Comparison of ENCODE assay signal across 19 cellular contexts in the genomic region with DNA sequence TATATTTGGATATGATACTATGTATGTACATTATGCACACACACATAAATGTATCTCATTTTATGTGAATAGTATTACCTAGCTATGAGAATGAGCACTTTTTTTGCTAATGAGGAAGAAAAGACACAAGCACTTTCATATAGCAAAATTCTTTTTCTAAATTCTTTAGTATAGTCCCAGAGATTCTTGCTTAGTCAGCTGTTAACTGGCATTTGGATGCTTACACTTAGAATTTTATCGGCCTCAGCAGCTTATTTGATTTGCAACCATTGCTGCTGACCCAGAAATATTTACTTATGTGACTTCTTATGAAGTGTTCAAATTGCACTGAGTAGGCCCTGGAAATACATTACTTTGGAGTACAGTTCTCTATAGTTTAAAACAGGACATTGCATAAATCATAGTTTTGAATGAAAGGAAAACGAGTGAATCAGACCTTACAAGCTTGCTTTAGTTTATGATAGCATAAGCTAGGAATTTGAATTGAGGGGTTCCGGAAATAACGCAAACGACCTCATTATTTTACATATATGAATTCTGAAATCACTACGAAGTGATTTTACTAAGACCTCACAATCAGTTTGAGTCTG.
"Had no signal": no experiment of that assay in that cellular context is flagged by ENCODE, and none has a peak within 500 bp of the region (broad histone marks: within the 10 kb centered on the region; RNA-seq: fewer than 3 reads in every experiment).

No MANE protein-coding gene starts in this region.

- H3K27me3 ChIP-seq: dorsolateral prefrontal cortex, esophagus muscularis mucosa, hepatocyte, neural progenitor cell had no signal

- H3K9me3 Mint-ChIP-seq: neural progenitor cell had no signal

- H3K9me3 ChIP-seq: esophagus muscularis mucosa, lower lobe of right lung had no signal

- H3K27ac ChIP-seq: dorsolateral prefrontal cortex, esophagus muscularis mucosa, hepatocyte, lower lobe of right lung, neural progenitor cell had no signal

- H3K27ac Mint-ChIP-seq: activated naive CD8-positive, alpha-beta T cell; activated T-cell treated with anti-CD3 and anti-CD28 coated beads, Interleukin-2, amount 50 U/mL, for 24 hours; neural progenitor cell; T-helper 2 cell treated with Interferon-gamma antibody and Interleukin-4, amounts not matched to agents 5 μg/mL and 100 μg/mL, for 36 hours had no signal

- H3K36me3 Mint-ChIP-seq: activated naive CD8-positive, alpha-beta T cell; neural progenitor cell had no signal

- H3K4me3 ChIP-seq: dorsolateral prefrontal cortex, esophagus muscularis mucosa, hepatocyte, lower lobe of right lung, neural progenitor cell, smooth muscle cell had no signal

- FAIRE-seq: bronchial epithelial cell had no signal

- H3K4me1 ChIP-seq: esophagus muscularis mucosa, lower lobe of right lung, neural progenitor cell had no signal

- H2AFZ ChIP-seq: hepatocyte, neural progenitor cell had no signal

- H3K27me3 Mint-ChIP-seq: activated naive CD8-positive, alpha-beta T cell; activated T-cell treated with anti-CD3 and anti-CD28 coated beads, Interleukin-2, amount 50 U/mL, for 24 hours had no signal

- H3K4me3 Mint-ChIP-seq: activated naive CD8-positive, alpha-beta T cell; activated T-cell treated with anti-CD3 and anti-CD28 coated beads, Interleukin-2, amount 50 U/mL, for 24 hours; neural progenitor cell; T-helper 2 cell treated with Interferon-gamma antibody and Interleukin-4, amounts not matched to agents 5 μg/mL and 100 μg/mL, for 36 hours had no signal

- H3K36me3 ChIP-seq: esophagus muscularis mucosa, lower lobe of right lung had no signal

- DNase-seq: activated CD4-positive, alpha-beta T cell treated with anti-CD3 and anti-CD28 coated beads, Interleukin-2, amount 50 U/mL, for 4 hours; activated CD4-positive, CD25-positive, alpha-beta regulatory T cell treated with anti-CD3 and anti-CD28 coated beads, Interleukin-2, amount 50 U/mL, for 72 hours; activated effector memory CD4-positive, alpha-beta T cell treated with anti-CD3 and anti-CD28 coated beads, Interleukin-2, amount 50 U/mL, for 16 hours; activated T-cell treated with anti-CD3 and anti-CD28 coated beads, Interleukin-2, amount 50 U/mL, for 24 hours; dorsolateral prefrontal cortex; lower lobe of right lung; midbrain; posterior cingulate gyrus; right cardiac atrium; stimulated activated naive CD4-positive, alpha-beta T cell treated with Interleukin-2 at 50 U/mL for 16 hours; SW 1271; trophoblast cell had no signal

- H3K4me1 Mint-ChIP-seq: neural progenitor cell had no signal

- ATAC-seq: lower lobe of right lung, right cardiac atrium had no signal

- H3K9ac ChIP-seq: neural progenitor cell had no signal

- H3K4me2 ChIP-seq: hepatocyte, neural progenitor cell, smooth muscle cell had no signal
